ENCODE assay signal across 9 cellular contexts in genomic region chr6:136031982-136032381, GRCh38.
A peak's percentile ranks its signal among the peaks of the same experiment; 100 is the strongest.
DNase-seq lines count a peak whose midpoint lies in the region; ATAC-seq, FAIRE-seq and TF ChIP-seq lines count a peak whose summit lies in the region.
"Had no signal": no experiment of that assay in that cellular context is flagged by ENCODE, and none has a peak within 500 bp of the region (broad histone marks: within the 10 kb centered on the region; RNA-seq: fewer than 3 reads in every experiment).

No MANE protein-coding gene starts in this region.

- H3K4me2 ChIP-seq in A549: no peak overlapping the region

- POLR2A ChIA-PET in A549 (lab: Yijun Ruan, JAX): interaction anchor here (0.6 to 0.8 kb wide), 2 partner anchors 17 to 465 kb away, joined by 3 read pairs; no protein-coding TSS in a partner anchor

- TF ChIP-seq POLR2A in A549 (IDR thresholded peaks at IDR 0.05; ENCODE audit: low read length) (no peak), heart left ventricle (IDR thresholded peaks at IDR 0.05) (no peak)

- TF ChIP-seq CTCF in A549 (IDR thresholded peaks at IDR 0.05): peak; percentile 36; the same call in 2 of the 3 replicates
- TF ChIP-seq CTCF in GM12874 (IDR thresholded peaks at IDR 0.05; ENCODE audit: insufficient read depth, low read depth, low read length): peak; percentile 42
- TF ChIP-seq CTCF in heart left ventricle (IDR thresholded peaks at IDR 0.05): peak; percentile 35 to 70 (median 58)

- no peaks in the 10 kb centered on the region for H3K36me3 ChIP-seq in heart left ventricle
- H3K36me3 ChIP-seq: Peyer's patch had no signal

- DNase-seq in A549 (ENCODE audit: low read depth in 1 of 2, low spot score in 1 of 2): peak; percentile 29 to 41
- peak; percentile 39 for DNase-seq in RPMI7951 (ENCODE audit: low read depth)
- peak in 1 of 5 donors; percentile 45 for DNase-seq in heart left ventricle
- no peak for DNase-seq in GF-D8 (lab: John Stamatoyannopoulos, UW)
- DNase-seq: Peyer's patch had no signal

- FAIRE-seq in A549 (lab: Jason Lieb, UNC): no peak

- CTCF ChIA-PET in A549 (lab: Yijun Ruan, JAX): no interaction called here

- H3K9me3 ChIP-seq in A549: no peaks in the 10 kb centered on the region
- H3K9me3 ChIP-seq in heart left ventricle: no peaks in the 10 kb centered on the region
- H3K9me3 ChIP-seq: Peyer's patch had no signal

- H3K4me1 ChIP-seq in A549 (peaks cover 70% of the 10 kb centered on the region), heart left ventricle (peaks cover 0 to 36% (median 22%) of the 10 kb centered on the region in 12 donors)

- ATAC-seq in A549: peak; percentile 47 to 79; a peak in 3 of 6 replicates
- peak in 2 of 4 donors; percentile 55 for ATAC-seq in heart left ventricle
- no peak for ATAC-seq in GM21423 (IDR thresholded peaks at IDR 0.05; ENCODE audit: unreplicated experiment)
- no peak for ATAC-seq in HG02678 (IDR thresholded peaks at IDR 0.05; ENCODE audit: unreplicated experiment)
- ATAC-seq in GM19023 (IDR thresholded peaks at IDR 0.05; ENCODE audit: unreplicated experiment): no peak

- TF ChIP-seq RAD21 in A549 (conservative IDR thresholded peaks at IDR 0.05 in 1 of 2, IDR thresholded peaks at IDR 0.05 in 1 of 2): peak; percentile 27 to 32; a peak in 1 of 5 replicates

- peak overlapping the region; percentile 20 to 73; a peak in 3 of 6 replicates for H3K27ac ChIP-seq in A549
- H3K27ac ChIP-seq in heart left ventricle: peak overlapping the region in 1 of 12 donors; percentile 6
- H3K27ac ChIP-seq: Peyer's patch had no signal

- H3K4me3 ChIP-seq in A549: no peak overlapping the region
- no peak overlapping the region for H3K4me3 ChIP-seq in heart left ventricle
- H3K4me3 ChIP-seq: Peyer's patch had no signal

- no peak for TF ChIP-seq EP300 in A549 (IDR thresholded peaks at IDR 0.05)

- no peaks in the 10 kb centered on the region for H3K27me3 ChIP-seq in heart left ventricle
- H3K27me3 ChIP-seq: Peyer's patch had no signal

- intact Hi-C loops in heart left ventricle (cut with DNase I): loop anchor here in 9 of 10 donors (1.0 to 10.0 kb wide), 9 partner anchors 73 to 497 kb away; no protein-coding TSS in a partner anchor

TF ChIP-seq in A549, 52 proteins besides CTCF, POLR2A, EP300 and RAD21:
- TF ChIP-seq SMC3 (IDR thresholded peaks at IDR 0.05) (0 out of 3 replicates have a peak, but pooled peaks have one; percentile 24), CBX2 (IDR thresholded peaks at IDR 0.05; ENCODE audit: borderline replicate concordance, low read depth) (no peak)

Comparison
In these comparisons a context has a peak if more than half of its experiments do, and no peak if none do; other contexts are left out.
1. ATAC-seq: peak in A549 (2 of 2); none in GM21423 (single experiment), HG02678 (single experiment) and GM19023 (single experiment).
2. Peak in every context shown above with its lines, with median percentiles within 50 percentile points of each other: CTCF ChIP-seq.